ENCODE assay signal across 21 cellular contexts in the genomic region with DNA sequence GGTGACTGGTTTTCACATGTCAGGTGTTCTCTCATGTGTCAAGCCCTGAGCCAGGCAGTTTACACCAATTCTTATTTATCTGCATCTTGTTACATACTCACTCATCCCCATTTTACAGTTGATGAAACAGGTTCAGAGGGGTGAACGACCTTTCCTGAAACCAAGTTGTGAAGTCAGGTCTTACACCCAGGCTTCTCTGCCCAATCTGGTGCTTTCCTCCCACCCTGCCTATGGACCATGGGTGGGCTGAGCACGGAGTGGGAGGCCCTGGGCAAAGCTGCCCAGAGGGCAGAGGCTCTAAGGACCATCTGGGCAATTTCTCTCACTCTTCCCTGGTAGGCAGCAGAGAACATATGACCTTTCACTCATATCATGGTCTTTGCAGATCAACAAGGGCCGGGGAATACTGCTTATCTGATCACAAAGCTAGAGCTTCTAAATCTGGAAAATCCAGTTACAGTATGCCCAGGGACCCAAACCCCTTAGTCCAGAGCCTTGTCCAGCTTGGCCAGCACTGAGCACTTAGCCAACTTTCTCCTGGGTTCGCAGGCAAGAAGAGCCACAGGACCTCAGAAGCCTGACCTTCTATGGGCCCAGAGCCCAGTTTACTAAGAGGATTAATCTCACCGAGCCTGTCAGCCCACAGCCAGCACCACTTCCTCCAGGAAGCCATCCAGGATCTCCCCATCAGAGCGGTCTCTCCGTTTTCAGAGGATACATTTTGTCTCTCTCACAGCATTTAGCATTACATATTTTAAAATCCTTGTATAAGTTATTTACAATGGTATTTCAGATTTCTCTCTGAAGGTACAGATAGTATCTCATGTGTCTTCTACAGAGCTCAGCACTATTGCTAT.
"Had no signal": no experiment of that assay in that cellular context is flagged by ENCODE, and none has a peak within 500 bp of the region (broad histone marks: within the 10 kb centered on the region; RNA-seq: fewer than 3 reads in every experiment).

No MANE protein-coding gene starts in this region.

- H3K4me1 ChIP-seq: gastrocnemius medialis had no signal

- H3K9me3 Mint-ChIP-seq: activated T-cell treated with anti-CD3 and anti-CD28 coated beads, Interleukin-2, amount 50 U/mL, for 24 hours; nephron progenitor cell had no signal

- H3K36me3 ChIP-seq: gastrocnemius medialis, heart left ventricle, left lung, right atrium auricular region, tibial artery had no signal

- H3K4me1 Mint-ChIP-seq: nephron progenitor cell had no signal

- H3K27ac Mint-ChIP-seq: activated CD4-positive, alpha-beta T cell treated with anti-CD3 and anti-CD28 coated beads for 36 hours; activated T-cell treated with anti-CD3 and anti-CD28 coated beads, Interleukin-2, amount 50 U/mL, for 24 hours; nephron progenitor cell; progenitor cell of endocrine pancreas had no signal

- DNase-seq: activated CD4-positive, alpha-beta T cell treated with anti-CD3 and anti-CD28 coated beads for 36 hours; activated CD4-positive, alpha-beta T cell treated with anti-CD3 and anti-CD28 coated beads, Interleukin-2, amount 50 U/mL, for 48 hours; activated effector memory CD4-positive, alpha-beta T cell treated with anti-CD3 and anti-CD28 coated beads, Interleukin-2, amount 50 U/mL, for 16 hours; activated naive CD4-positive, alpha-beta T cell treated with anti-CD3 and anti-CD28 coated beads, Interleukin-2, amount 50 U/mL, for 16 hours; activated T-cell treated with anti-CD3 and anti-CD28 coated beads, Interleukin-2, amount 50 U/mL, for 24 hours; aorta; cerebellar nuclear complex; effector CD4-positive, alpha-beta T cell; gastrocnemius medialis; heart left ventricle; kidney; left lung; nephron progenitor cell; occipital lobe; stimulated activated CD4-positive, alpha-beta T cell treated with anti-CD3 and anti-CD28 coated beads, Interleukin-2, amount 100 ng/mL, for 24 hours; stimulated activated naive CD8-positive, alpha-beta T cell treated with anti-CD3 and anti-CD28 coated beads, Interleukin-15, Interleukin-2, amounts not matched to agents 100 U/mL and 50 U/mL, for 24 hours; substantia nigra; T-helper 2 cell; tibial artery had no signal

- H3K4me3 Mint-ChIP-seq: activated CD4-positive, alpha-beta T cell treated with anti-CD3 and anti-CD28 coated beads for 36 hours; activated T-cell treated with anti-CD3 and anti-CD28 coated beads, Interleukin-2, amount 50 U/mL, for 24 hours; nephron progenitor cell had no signal

- H3K27ac ChIP-seq: gastrocnemius medialis, heart left ventricle, left lung, right atrium auricular region, tibial artery had no signal

- H3K9me3 ChIP-seq: gastrocnemius medialis, heart left ventricle, left lung, right atrium auricular region, tibial artery had no signal

- H3K4me3 ChIP-seq: gastrocnemius medialis, heart left ventricle, left lung, right atrium auricular region, tibial artery had no signal

- ATAC-seq: activated CD4-positive, alpha-beta T cell treated with anti-CD3 and anti-CD28 coated beads for 36 hours; left lung; stimulated activated naive CD8-positive, alpha-beta T cell treated with anti-CD3 and anti-CD28 coated beads, Interleukin-15, Interleukin-2, amounts not matched to agents 100 U/mL and 50 U/mL, for 24 hours had no signal
